ENCODE assay signal across 21 cellular contexts in genomic region chr6:13643125-13643524, GRCh38. TPM values are rescaled to one million over a fixed set of nuclear protein-coding genes. Genes with fewer than 3 reads are reported as not detected.
DNase-seq lines count a peak whose midpoint lies in the region; ATAC-seq, FAIRE-seq and TF ChIP-seq lines count a peak whose summit lies in the region.
"Had no signal": no experiment of that assay in that cellular context is flagged by ENCODE, and none has a peak within 500 bp of the region (broad histone marks: within the 10 kb centered on the region; RNA-seq: fewer than 3 reads in every experiment).

No MANE protein-coding gene starts in this region.

- no peak overlapping the region for H3K4me3 ChIP-seq in naive thymus-derived CD4-positive, alpha-beta T cell (ENCODE audit: low read length)
- H3K4me3 ChIP-seq in right cardiac atrium (ENCODE audit: low read length) = no peak overlapping the region
- H3K4me3 ChIP-seq: MG63, SJSA1 had no signal

- peak; percentile 20 for FAIRE-seq in H54 (lab: Jason Lieb, UNC)

- POLR2A ChIA-PET in WTC11 (lab: Charles Lee) = no interaction called here
- POLR2A ChIA-PET in naive thymus-derived CD4-positive, alpha-beta T cell (lab: Charles Lee) = interaction anchor here (2.0 kb wide), 1 partner anchor 66 kb away, joined by 5 read pairs; no protein-coding TSS in a partner anchor

- DNase-seq in activated naive CD4-positive, alpha-beta T cell treated with anti-CD3 and anti-CD28 coated beads, Interleukin-2, amount 10 ng/mL, durations not matched to agents 7 days and 5 days = no peak
- DNase-seq in activated naive CD4-positive, alpha-beta T cell treated with anti-CD3 and anti-CD28 coated beads, Interleukin-2, amount 50 U/mL, for 72 hours (ENCODE audit: low spot score in 2 of 2) = no peak
- DNase-seq in H54 (ENCODE audit: insufficient read length, low spot score) (no peak), WTC11 (ENCODE audit: low spot score) (no peak), right cardiac atrium (no peak)
- no peak for DNase-seq in naive thymus-derived CD4-positive, alpha-beta T cell
- DNase-seq: BE2C; Caco-2; CD4-positive, alpha-beta memory T cell; DMS 273 treated with DMSO at 0.1 percent for 48 hours; DMS79 treated with DMSO at 0.1 percent for 48 hours; H7; MG63; NCI-H1417; NCI-H187; NCI-H446; NCI-H526 treated with DMSO at 0.1 percent for 48 hours; OCI-M1 had no signal

- peak overlapping the region; percentile 49 for H3K27ac Mint-ChIP-seq in activated naive CD4-positive, alpha-beta T cell treated with anti-CD3 and anti-CD28 coated beads, Interleukin-2, amount 10 ng/mL, durations not matched to agents 7 days and 5 days
- no peak overlapping the region for H3K27ac Mint-ChIP-seq in activated naive CD4-positive, alpha-beta T cell treated with anti-CD3 and anti-CD28 coated beads, Interleukin-2, amount 50 U/mL, for 72 hours
- H3K27ac Mint-ChIP-seq in WTC11 = peak overlapping the region; percentile 7; the same call in 1 of the 2 replicates
- H3K27ac Mint-ChIP-seq in naive thymus-derived CD4-positive, alpha-beta T cell = peak overlapping the region in 7 of 9 donors; percentile 4 to 75 (median 32)

- peaks cover 5% of the 10 kb centered on the region for H3K4me1 Mint-ChIP-seq in activated naive CD4-positive, alpha-beta T cell treated with anti-CD3 and anti-CD28 coated beads, Interleukin-2, amount 10 ng/mL, durations not matched to agents 7 days and 5 days
- peaks cover 20% of the 10 kb centered on the region for H3K4me1 Mint-ChIP-seq in WTC11
- peaks cover 10 to 18% (median 13%) of the 10 kb centered on the region in 7 donors for H3K4me1 Mint-ChIP-seq in naive thymus-derived CD4-positive, alpha-beta T cell

- TF ChIP-seq POLR2A in H54 (IDR thresholded peaks at IDR 0.05; ENCODE audit: low read depth, low read length) = no peak

- CTCF ChIA-PET in activated naive CD4-positive, alpha-beta T cell treated with anti-CD3 and anti-CD28 coated beads, Interleukin-2, amount 10 ng/mL, durations not matched to agents 7 days and 5 days (lab: Charles Lee) = interaction anchor here (0.6 kb wide), 1 partner anchor 62 kb away, joined by 3 read pairs; no protein-coding TSS in a partner anchor
- CTCF ChIA-PET in WTC11 (lab: Charles Lee) = no interaction called here
- CTCF ChIA-PET in naive thymus-derived CD4-positive, alpha-beta T cell (lab: Charles Lee) = no interaction called here

- peaks cover 0 to 25% (median 0%) of the 10 kb centered on the region in 3 experiments for H3K36me3 ChIP-seq in naive thymus-derived CD4-positive, alpha-beta T cell (ENCODE audit: control insufficient read depth in 2 of 3, insufficient read depth in 3 of 3, low read length in 3 of 3)

- H3K27me3 ChIP-seq in naive thymus-derived CD4-positive, alpha-beta T cell (ENCODE audit: control insufficient read depth in 2 of 2, insufficient read depth in 2 of 2, low read length in 2 of 2) = no peaks in the 10 kb centered on the region
- no peaks in the 10 kb centered on the region for H3K27me3 ChIP-seq in right cardiac atrium (ENCODE audit: control insufficient read depth, insufficient read depth)
- H3K27me3 ChIP-seq: BE2C, MG63, SJSA1 had no signal

- H3K4me3 Mint-ChIP-seq in activated naive CD4-positive, alpha-beta T cell treated with anti-CD3 and anti-CD28 coated beads, Interleukin-2, amount 10 ng/mL, durations not matched to agents 7 days and 5 days = no peak overlapping the region
- H3K4me3 Mint-ChIP-seq in WTC11 = no peak overlapping the region
- no peak overlapping the region for H3K4me3 Mint-ChIP-seq in naive thymus-derived CD4-positive, alpha-beta T cell
- H3K4me3 Mint-ChIP-seq: CD4-positive, alpha-beta memory T cell had no signal

- no peak overlapping the region for H3K27ac ChIP-seq in naive thymus-derived CD4-positive, alpha-beta T cell (ENCODE audit: low read depth, low read length)
- H3K27ac ChIP-seq in right cardiac atrium (ENCODE audit: low read length) = no peak overlapping the region
- H3K27ac ChIP-seq: SJSA1 had no signal

- H3K27me3 Mint-ChIP-seq in activated naive CD4-positive, alpha-beta T cell treated with anti-CD3 and anti-CD28 coated beads, Interleukin-2, amount 10 ng/mL, durations not matched to agents 7 days and 5 days = no peaks in the 10 kb centered on the region
- no peaks in the 10 kb centered on the region for H3K27me3 Mint-ChIP-seq in WTC11 (ENCODE audit: low read depth)
- no peaks in the 10 kb centered on the region for H3K27me3 Mint-ChIP-seq in naive thymus-derived CD4-positive, alpha-beta T cell
- H3K27me3 Mint-ChIP-seq: CD4-positive, alpha-beta memory T cell had no signal

- no peaks in the 10 kb centered on the region for H3K4me1 ChIP-seq in naive thymus-derived CD4-positive, alpha-beta T cell (ENCODE audit: control insufficient read depth in 2 of 2, insufficient read depth in 2 of 2, low read length in 2 of 2)
- H3K4me1 ChIP-seq in right cardiac atrium (ENCODE audit: control insufficient read depth, insufficient read depth, low read length) = no peaks in the 10 kb centered on the region
- H3K4me1 ChIP-seq: BE2C, SJSA1 had no signal

- peaks cover 35% of the 10 kb centered on the region for H3K36me3 Mint-ChIP-seq in activated naive CD4-positive, alpha-beta T cell treated with anti-CD3 and anti-CD28 coated beads, Interleukin-2, amount 10 ng/mL, durations not matched to agents 7 days and 5 days
- peaks cover 10 to 24% of the 10 kb centered on the region in 2 donors for H3K36me3 Mint-ChIP-seq in activated naive CD4-positive, alpha-beta T cell treated with anti-CD3 and anti-CD28 coated beads, Interleukin-2, amount 50 U/mL, for 72 hours
- peaks cover 9% of the 10 kb centered on the region for H3K36me3 Mint-ChIP-seq in WTC11
- H3K36me3 Mint-ChIP-seq in naive thymus-derived CD4-positive, alpha-beta T cell = peaks cover 13 to 31% (median 23%) of the 10 kb centered on the region in 5 donors

- no peaks in the 10 kb centered on the region for H3K9me3 Mint-ChIP-seq in activated naive CD4-positive, alpha-beta T cell treated with anti-CD3 and anti-CD28 coated beads, Interleukin-2, amount 10 ng/mL, durations not matched to agents 7 days and 5 days
- peaks cover 3 to 5% of the 10 kb centered on the region in 2 donors for H3K9me3 Mint-ChIP-seq in activated naive CD4-positive, alpha-beta T cell treated with anti-CD3 and anti-CD28 coated beads, Interleukin-2, amount 50 U/mL, for 72 hours
- no peaks in the 10 kb centered on the region for H3K9me3 Mint-ChIP-seq in WTC11
- no peaks in the 10 kb centered on the region for H3K9me3 Mint-ChIP-seq in naive thymus-derived CD4-positive, alpha-beta T cell
- H3K9me3 Mint-ChIP-seq: CD4-positive, alpha-beta memory T cell had no signal

- no peaks in the 10 kb centered on the region for H3K9me3 ChIP-seq in naive thymus-derived CD4-positive, alpha-beta T cell (ENCODE audit: control insufficient read depth in 2 of 3, low read length in 3 of 3)
- H3K9me3 ChIP-seq in right cardiac atrium (ENCODE audit: control insufficient read depth, low read length) = no peaks in the 10 kb centered on the region
- H3K9me3 ChIP-seq: BE2C, Caco-2, MG63, SJSA1 had no signal

- no peak for TF ChIP-seq CTCF in WTC11 (IDR thresholded peaks at IDR 0.05)

- no peak for ATAC-seq in activated naive CD4-positive, alpha-beta T cell treated with anti-CD3 and anti-CD28 coated beads, Interleukin-2, amount 50 U/mL, for 72 hours
- ATAC-seq in WTC11 = no peak
- ATAC-seq in naive thymus-derived CD4-positive, alpha-beta T cell = no peak
- no peak for ATAC-seq in GM18858 (IDR thresholded peaks at IDR 0.05; ENCODE audit: unreplicated experiment)
- no peak for ATAC-seq in right cardiac atrium
- ATAC-seq: Right ventricle myocardium inferior had no signal

- intact Hi-C loops in naive thymus-derived CD4-positive, alpha-beta T cell (cut with micrococcal nuclease) = no loop called here
- intact Hi-C loops in right cardiac atrium (cut with DNase I) = no loop called here

- 94% methylated on average over 3 of the region's 3 CpGs for WGBS in right cardiac atrium

TF ChIP-seq in WTC11, 78 proteins besides CTCF, POLR2A, EP300 and RAD21 (continues in another document):
- TF ChIP-seq FOXP1 (CRISPR knock-in tag; IDR thresholded peaks at IDR 0.05; ENCODE audit: borderline replicate concordance) (no peak), ZNF281 (CRISPR knock-in tag; IDR thresholded peaks at IDR 0.05) (no peak)

RNA-seq across cellular contexts. Expression of gene NOL7, which starts 28.0 kb away (rescaled TPM):
- total RNA-seq in activated naive CD4-positive, alpha-beta T cell treated with anti-CD3 and anti-CD28 coated beads, Interleukin-2, amount 50 U/mL, for 72 hours = 10 to 100 TPM; 62.8 to 75.0 TPM
- 65.3 to 76.1 TPM (median 66.5 TPM) in 3 replicates for total RNA-seq in WTC11 (2021)
- 10 to 100 TPM; 49.1 to 65.2 (median 62.1) TPM for total RNA-seq in naive thymus-derived CD4-positive, alpha-beta T cell
- polyA plus RNA-seq in naive thymus-derived CD4-positive, alpha-beta T cell = 100 to 1,000 TPM; 135 to 145 TPM
- 10 to 100 TPM; 44.7 to 56.5 (median 52.0) TPM for total RNA-seq in right cardiac atrium
- polyA plus RNA-seq in right cardiac atrium = 65.2 TPM

Comparison
In these comparisons a context has a peak if more than half of its experiments do, and no peak if none do; other contexts are left out.
1. H3K27ac Mint-ChIP-seq: peak in activated naive CD4-positive, alpha-beta T cell treated with anti-CD3 and anti-CD28 coated beads, Interleukin-2, amount 10 ng/mL, durations not matched to agents 7 days and 5 days (single experiment), WTC11 (single experiment) and naive thymus-derived CD4-positive, alpha-beta T cell (7 of 9); none in activated naive CD4-positive, alpha-beta T cell treated with anti-CD3 and anti-CD28 coated beads, Interleukin-2, amount 50 U/mL, for 72 hours (0 of 2).